2 cellular contexts compared by ENCODE assay signal in the genomic region with DNA sequence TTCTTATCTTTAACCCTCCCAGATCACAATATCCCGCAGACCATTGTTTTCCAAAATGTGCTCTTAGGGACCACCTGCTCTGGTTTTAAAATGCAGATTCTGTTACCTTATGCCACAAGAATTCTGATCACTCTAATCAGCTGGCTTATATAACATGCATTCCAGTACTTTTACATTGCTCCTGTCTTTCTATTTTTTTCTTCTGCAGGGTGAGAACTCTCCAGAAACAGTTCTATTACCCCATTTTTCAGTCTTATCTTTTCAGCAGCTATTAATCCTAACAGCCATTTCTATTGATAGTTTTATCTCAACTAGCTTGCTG.
A peak's percentile ranks its signal among the peaks of the same experiment; 100 is the strongest.
TF ChIP-seq lines count a peak whose summit lies in the region.

No MANE protein-coding gene starts in this region.

TF ChIP-seq in H1, 55 proteins besides CTCF, POLR2A, EP300 and RAD21:
- TF ChIP-seq JUN (IDR thresholded peaks at IDR 0.05; ENCODE audit: low read depth, low read length) (0 out of 2 replicates have a peak, but pooled peaks have one; percentile 45), SIN3A (conservative IDR thresholded peaks at IDR 0.05 in 1 of 2, IDR thresholded peaks at IDR 0.05 in 1 of 2; ENCODE audit: low read depth in 1 of 2, low read length in 2 of 2) (no peak), JUND (IDR thresholded peaks at IDR 0.05; ENCODE audit: low read length) (peak; percentile 60; the same call in 1 of the 2 replicates)

TF ChIP-seq in neural cell, 6 proteins besides CTCF, POLR2A, EP300 and RAD21:
- TF ChIP-seq SMC3 (conservative IDR thresholded peaks at IDR 0.05; ENCODE audit: poor library complexity) = no peak
- no peak for TF ChIP-seq EZH2 (IDR thresholded peaks at IDR 0.05; ENCODE audit: borderline replicate concordance, insufficient read depth, low read length, poor library complexity, severe bottlenecking)
- no peak for TF ChIP-seq POLR2AphosphoS5 (IDR thresholded peaks at IDR 0.05)
- TF ChIP-seq, protein P1, sequence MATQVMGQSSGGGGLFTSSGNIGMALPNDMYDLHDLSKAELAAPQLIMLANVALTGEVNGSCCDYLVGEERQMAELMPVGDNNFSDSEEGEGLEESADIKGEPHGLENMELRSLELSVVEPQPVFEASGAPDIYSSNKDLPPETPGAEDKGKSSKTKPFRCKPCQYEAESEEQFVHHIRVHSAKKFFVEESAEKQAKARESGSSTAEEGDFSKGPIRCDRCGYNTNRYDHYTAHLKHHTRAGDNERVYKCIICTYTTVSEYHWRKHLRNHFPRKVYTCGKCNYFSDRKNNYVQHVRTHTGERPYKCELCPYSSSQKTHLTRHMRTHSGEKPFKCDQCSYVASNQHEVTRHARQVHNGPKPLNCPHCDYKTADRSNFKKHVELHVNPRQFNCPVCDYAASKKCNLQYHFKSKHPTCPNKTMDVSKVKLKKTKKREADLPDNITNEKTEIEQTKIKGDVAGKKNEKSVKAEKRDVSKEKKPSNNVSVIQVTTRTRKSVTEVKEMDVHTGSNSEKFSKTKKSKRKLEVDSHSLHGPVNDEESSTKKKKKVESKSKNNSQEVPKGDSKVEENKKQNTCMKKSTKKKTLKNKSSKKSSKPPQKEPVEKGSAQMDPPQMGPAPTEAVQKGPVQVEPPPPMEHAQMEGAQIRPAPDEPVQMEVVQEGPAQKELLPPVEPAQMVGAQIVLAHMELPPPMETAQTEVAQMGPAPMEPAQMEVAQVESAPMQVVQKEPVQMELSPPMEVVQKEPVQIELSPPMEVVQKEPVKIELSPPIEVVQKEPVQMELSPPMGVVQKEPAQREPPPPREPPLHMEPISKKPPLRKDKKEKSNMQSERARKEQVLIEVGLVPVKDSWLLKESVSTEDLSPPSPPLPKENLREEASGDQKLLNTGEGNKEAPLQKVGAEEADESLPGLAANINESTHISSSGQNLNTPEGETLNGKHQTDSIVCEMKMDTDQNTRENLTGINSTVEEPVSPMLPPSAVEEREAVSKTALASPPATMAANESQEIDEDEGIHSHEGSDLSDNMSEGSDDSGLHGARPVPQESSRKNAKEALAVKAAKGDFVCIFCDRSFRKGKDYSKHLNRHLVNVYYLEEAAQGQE (IDR thresholded peaks at IDR 0.05; ENCODE audit: borderline replicate concordance) = no peak
- TF ChIP-seq TAF1 (IDR thresholded peaks at IDR 0.05; ENCODE audit: low read depth) = no peak
- no peak for TF ChIP-seq MXI1 (conservative IDR thresholded peaks at IDR 0.05; ENCODE audit: poor library complexity, severe bottlenecking)
